In genomic region chr5:10567181-10567591, GRCh38 we compare ENCODE assay signal across 11 cellular contexts. TPM values are rescaled to one million over a fixed set of nuclear protein-coding genes. Genes with fewer than 3 reads are reported as not detected.
A peak's percentile ranks its signal among the peaks of the same experiment; 100 is the strongest.
DNase-seq lines count a peak whose midpoint lies in the region; ATAC-seq and TF ChIP-seq lines count a peak whose summit lies in the region.
"Had no signal": no experiment of that assay in that cellular context is flagged by ENCODE, and none has a peak within 500 bp of the region (broad histone marks: within the 10 kb centered on the region; RNA-seq: fewer than 3 reads in every experiment).

No MANE protein-coding gene starts in this region.

- TF ChIP-seq CTCF in psoas muscle (IDR thresholded peaks at IDR 0.05) = no peak
- no peak for TF ChIP-seq CTCF in GM10248 (IDR thresholded peaks at IDR 0.05; ENCODE audit: control extremely low read depth, extremely low read depth, low read depth, missing control alignments)
- TF ChIP-seq CTCF in gastroesophageal sphincter (IDR thresholded peaks at IDR 0.05) = no peak

- no peak for TF ChIP-seq POLR2A in gastroesophageal sphincter (IDR thresholded peaks at IDR 0.05)

- TF ChIP-seq EP300 in gastroesophageal sphincter (IDR thresholded peaks at IDR 0.05) = no peak

- no peaks in the 10 kb centered on the region for H3K27me3 ChIP-seq in CD8-positive, alpha-beta memory T cell (ENCODE audit: insufficient read depth, low read length, poor library complexity, severe bottlenecking)
- H3K27me3 ChIP-seq in HUES48 (ENCODE audit: control insufficient read depth, insufficient read depth, low read length) (peaks cover 56% of the 10 kb centered on the region), psoas muscle (ENCODE audit: insufficient read depth in 3 of 3, low read length in 2 of 3) (peaks cover 0 to 16% (median 5%) of the 10 kb centered on the region in 3 donors), gastroesophageal sphincter (peaks cover 42% of the 10 kb centered on the region)

- H3K27ac ChIP-seq in CD8-positive, alpha-beta memory T cell (ENCODE audit: low read depth, low read length) = no peak overlapping the region
- H3K27ac ChIP-seq in HUES48 (ENCODE audit: low read depth, low read length) (peak overlapping the region; percentile 25), psoas muscle (peak overlapping the region; percentile 55), gastroesophageal sphincter (peak overlapping the region in 2 of 4 donors; percentile 79 to 85)

- DNase-seq in CD8-positive, alpha-beta memory T cell = no peak
- DNase-seq in astrocyte of the hippocampus (ENCODE audit: low read depth, low spot score) (peak; percentile 62), psoas muscle (peak in 1 of 2 donors; percentile 30), GM10248 (ENCODE audit: extremely low spot score) (no peak)
- no peak for DNase-seq in stimulated activated CD4-positive, alpha-beta T cell treated with anti-CD3 and anti-CD28 coated beads, Interleukin-4, amount 100 ng/mL, for 4 hours
- DNase-seq: amygdala, NCI-H345, nephron progenitor cell had no signal

- H3K36me3 ChIP-seq in CD8-positive, alpha-beta memory T cell (ENCODE audit: insufficient read depth, low read length) = no peaks in the 10 kb centered on the region
- no peaks in the 10 kb centered on the region for H3K36me3 ChIP-seq in HUES48 (ENCODE audit: control insufficient read depth, insufficient read depth, low read length)
- H3K36me3 ChIP-seq in psoas muscle (ENCODE audit: insufficient read depth in 1 of 2, low read depth in 1 of 2) = no peaks in the 10 kb centered on the region
- H3K36me3 ChIP-seq in gastroesophageal sphincter = no peaks in the 10 kb centered on the region

- no peaks in the 10 kb centered on the region for H3K9me3 ChIP-seq in CD8-positive, alpha-beta memory T cell (ENCODE audit: low read length)
- H3K9me3 ChIP-seq in HUES48 (ENCODE audit: control insufficient read depth, insufficient read depth, low read length) (no peaks in the 10 kb centered on the region), psoas muscle (no peaks in the 10 kb centered on the region), gastroesophageal sphincter (no peaks in the 10 kb centered on the region)

- no peak overlapping the region for H3K9ac ChIP-seq in HUES48 (ENCODE audit: low read depth, low read length)

- H3K27me3 Mint-ChIP-seq in CD8-positive, alpha-beta memory T cell = no peaks in the 10 kb centered on the region

- intact Hi-C loops in psoas muscle (cut with DNase I) = no loop called here

- peak overlapping the region in 4 of 7 donors; percentile 8 to 91 (median 34) for H3K4me3 Mint-ChIP-seq in CD8-positive, alpha-beta memory T cell
- H3K4me3 Mint-ChIP-seq: nephron progenitor cell had no signal

- H3K36me3 Mint-ChIP-seq in CD8-positive, alpha-beta memory T cell = no peaks in the 10 kb centered on the region

- POLR2A ChIA-PET in CD8-positive, alpha-beta memory T cell (lab: Charles Lee) = no interaction called here
- POLR2A ChIA-PET in GM10248 (lab: Yijun Ruan, JAX) = interaction anchor here (1.4 kb wide), 1 partner anchor 10 kb away, joined by 6 read pairs; no protein-coding TSS in a partner anchor

- peaks cover 13 to 22% (median 18%) of the 10 kb centered on the region in 3 donors for H3K4me1 Mint-ChIP-seq in CD8-positive, alpha-beta memory T cell

- H3K9me3 Mint-ChIP-seq in CD8-positive, alpha-beta memory T cell = no peaks in the 10 kb centered on the region
- H3K9me3 Mint-ChIP-seq: nephron progenitor cell had no signal

- peaks cover 10% of the 10 kb centered on the region for H3K4me1 ChIP-seq in CD8-positive, alpha-beta memory T cell (ENCODE audit: insufficient read depth, low read length)
- H3K4me1 ChIP-seq in HUES48 (ENCODE audit: control insufficient read depth, insufficient read depth, low read length) (peaks cover 24% of the 10 kb centered on the region), psoas muscle (peaks cover 13% of the 10 kb centered on the region), gastroesophageal sphincter (peaks cover 0 to 51% (median 14%) of the 10 kb centered on the region in 3 donors)

- CTCF ChIA-PET in CD8-positive, alpha-beta memory T cell (lab: Charles Lee) = no interaction called here
- CTCF ChIA-PET in GM10248 (lab: Yijun Ruan, JAX) = interaction anchor here (0.9 to 6.1 kb wide), 13 partner anchors 10 to 122 kb away, joined by 3 to 42 read pairs (median 4); no protein-coding TSS in a partner anchor

- 75 to 77% (median 76%) methylated on average over 9 of the region's 9 CpGs for WGBS in psoas muscle, 3 donors
- WGBS in gastroesophageal sphincter (ENCODE audit: low coverage in 1 of 2), 2 donors = 90 to 94% methylated on average over 2 to 6 of the region's 9 CpGs

- H3K4me3 ChIP-seq in CD8-positive, alpha-beta memory T cell (ENCODE audit: low read length) = no peak overlapping the region
- H3K4me3 ChIP-seq in HUES48 (ENCODE audit: low read depth, low read length) (no peak overlapping the region), psoas muscle (peak overlapping the region; percentile 79), gastroesophageal sphincter (peak overlapping the region in 1 of 2 donors; percentile 73)

- H3K27ac Mint-ChIP-seq in CD8-positive, alpha-beta memory T cell = peak overlapping the region in 3 of 8 donors; percentile 62 to 77 (median 62)

- no peak for ATAC-seq in psoas muscle
- no peak for ATAC-seq in gastroesophageal sphincter
- ATAC-seq in GM21717 (IDR thresholded peaks at IDR 0.05; ENCODE audit: unreplicated experiment) = no peak

RNA-seq across cellular contexts. Expression of gene ANKRD33B, which starts 3.3 kb away (rescaled TPM):
- total RNA-seq in CD8-positive, alpha-beta memory T cell = 10 to 100 TPM; 29.6 to 32.7 TPM
- 0.06 TPM for polyA plus RNA-seq in CD8-positive, alpha-beta memory T cell
- 10 to 100 TPM in 1 of 4 donors, 1 to 10 TPM in 3; 2.1 to 32.7 (median 8.3) TPM for total RNA-seq in psoas muscle
- polyA plus RNA-seq in psoas muscle = 10 to 100 TPM in 1 of 3 donors, 1 to 10 TPM in 2; 1.4 to 14.1 (median 5.0) TPM
- 10 to 100 TPM in 1 of 4 donors, 1 to 10 TPM in 3; 4.4 to 17.2 (median 5.9) TPM for total RNA-seq in gastroesophageal sphincter
